Comparison of ENCODE assay signal across 19 cellular contexts in genomic region chr9:72346333-72346732, GRCh38. TPM values are rescaled to one million over a fixed set of nuclear protein-coding genes. Genes with fewer than 3 reads are reported as not detected.
A peak's percentile ranks its signal among the peaks of the same experiment; 100 is the strongest.
DNase-seq lines count a peak whose midpoint lies in the region; ATAC-seq, FAIRE-seq and TF ChIP-seq lines count a peak whose summit lies in the region.
"Had no signal": no experiment of that assay in that cellular context is flagged by ENCODE, and none has a peak within 500 bp of the region (broad histone marks: within the 10 kb centered on the region; RNA-seq: fewer than 3 reads in every experiment).

No MANE protein-coding gene starts in this region.

- peak; percentile 18 for ATAC-seq in activated T-helper 17 cell treated with anti-CD3 and anti-CD28 coated beads, Interleukin-2, amount 50 U/mL, for 72 hours (replicated peaks)
- ATAC-seq: A549; CD8-positive, alpha-beta T cell had no signal

- DNase-seq in activated naive CD8-positive, alpha-beta T cell treated with anti-CD3 and anti-CD28 coated beads for 36 hours: no peak
- DNase-seq in H54 (ENCODE audit: insufficient read length, low spot score) (no peak), RCC 7860 (ENCODE audit: low spot score) (no peak)
- no peak for DNase-seq in activated naive CD4-positive, alpha-beta T cell (lab: John Stamatoyannopoulos, UW)
- DNase-seq: AML-193; Caco-2; Calu3; CD4-positive, alpha-beta T cell; CD8-positive, alpha-beta T cell; DMS79 treated with DMSO at 0.1 percent for 48 hours; GF-D8 had no signal

- FAIRE-seq in H54 (lab: Jason Lieb, UNC) (peak; percentile 15), RCC 7860 (lab: Jason Lieb, UNC) (no peak)
- FAIRE-seq: A549, D721Med, G401.6, GM12891, GM19239 had no signal

- no peaks in the 10 kb centered on the region for H3K36me3 Mint-ChIP-seq in activated naive CD8-positive, alpha-beta T cell
- H3K36me3 Mint-ChIP-seq in activated naive CD8-positive, alpha-beta T cell treated with anti-CD3 and anti-CD28 coated beads for 36 hours: no peaks in the 10 kb centered on the region
- no peaks in the 10 kb centered on the region for H3K36me3 Mint-ChIP-seq in activated T-helper 17 cell treated with anti-CD3 and anti-CD28 coated beads, Interleukin-2, amount 50 U/mL, for 72 hours (ENCODE audit: low read depth)
- H3K36me3 Mint-ChIP-seq: CD8-positive, alpha-beta T cell had no signal

- TF ChIP-seq POLR2A in H54 (IDR thresholded peaks at IDR 0.05; ENCODE audit: low read depth, low read length): no peak

- no peaks in the 10 kb centered on the region for H3K9me3 Mint-ChIP-seq in activated naive CD8-positive, alpha-beta T cell (ENCODE audit: low read depth)
- H3K9me3 Mint-ChIP-seq in activated naive CD8-positive, alpha-beta T cell treated with anti-CD3 and anti-CD28 coated beads for 36 hours: no peaks in the 10 kb centered on the region
- no peaks in the 10 kb centered on the region for H3K9me3 Mint-ChIP-seq in activated T-helper 17 cell treated with anti-CD3 and anti-CD28 coated beads, Interleukin-2, amount 50 U/mL, for 72 hours
- H3K9me3 Mint-ChIP-seq: CD4-positive, alpha-beta T cell; CD8-positive, alpha-beta T cell had no signal

- H3K27me3 Mint-ChIP-seq in activated naive CD8-positive, alpha-beta T cell: no peaks in the 10 kb centered on the region
- H3K27me3 Mint-ChIP-seq in activated naive CD8-positive, alpha-beta T cell treated with anti-CD3 and anti-CD28 coated beads for 36 hours: peaks cover 5% of the 10 kb centered on the region
- no peaks in the 10 kb centered on the region for H3K27me3 Mint-ChIP-seq in activated T-helper 17 cell treated with anti-CD3 and anti-CD28 coated beads, Interleukin-2, amount 50 U/mL, for 72 hours
- H3K27me3 Mint-ChIP-seq: B cell; CD4-positive, alpha-beta T cell had no signal

- H3K4me3 Mint-ChIP-seq in activated naive CD8-positive, alpha-beta T cell: no peak overlapping the region
- H3K4me3 Mint-ChIP-seq in activated naive CD8-positive, alpha-beta T cell treated with anti-CD3 and anti-CD28 coated beads for 36 hours: no peak overlapping the region
- no peak overlapping the region for H3K4me3 Mint-ChIP-seq in activated T-helper 17 cell treated with anti-CD3 and anti-CD28 coated beads, Interleukin-2, amount 50 U/mL, for 72 hours
- H3K4me3 Mint-ChIP-seq: B cell; CD4-positive, alpha-beta T cell; CD8-positive, alpha-beta T cell had no signal

- peak overlapping the region; percentile 10 for H3K27ac Mint-ChIP-seq in activated naive CD8-positive, alpha-beta T cell
- no peak overlapping the region for H3K27ac Mint-ChIP-seq in activated naive CD8-positive, alpha-beta T cell treated with anti-CD3 and anti-CD28 coated beads for 36 hours
- no peak overlapping the region for H3K27ac Mint-ChIP-seq in activated T-helper 17 cell treated with anti-CD3 and anti-CD28 coated beads, Interleukin-2, amount 50 U/mL, for 72 hours
- H3K27ac Mint-ChIP-seq: B cell; CD4-positive, alpha-beta T cell; CD8-positive, alpha-beta T cell had no signal

- peaks cover 17% of the 10 kb centered on the region for H3K4me1 Mint-ChIP-seq in activated naive CD8-positive, alpha-beta T cell (ENCODE audit: low read depth)
- H3K4me1 Mint-ChIP-seq in activated naive CD8-positive, alpha-beta T cell treated with anti-CD3 and anti-CD28 coated beads for 36 hours: peaks cover 10% of the 10 kb centered on the region
- no peaks in the 10 kb centered on the region for H3K4me1 Mint-ChIP-seq in activated T-helper 17 cell treated with anti-CD3 and anti-CD28 coated beads, Interleukin-2, amount 50 U/mL, for 72 hours

RNA-seq across cellular contexts. Expression of gene ZFAND5, which starts 18.7 kb away (rescaled TPM):
- 10 to 100 TPM; 95.2 to 96.0 TPM for total RNA-seq in activated naive CD8-positive, alpha-beta T cell treated with anti-CD3 and anti-CD28 coated beads for 36 hours
- total RNA-seq in activated T-helper 17 cell treated with anti-CD3 and anti-CD28 coated beads, Interleukin-2, amount 50 U/mL, for 72 hours: 100 to 1,000 TPM; 104 to 175 TPM
